ENCODE assay signal across 34 cellular contexts in the genomic region with DNA sequence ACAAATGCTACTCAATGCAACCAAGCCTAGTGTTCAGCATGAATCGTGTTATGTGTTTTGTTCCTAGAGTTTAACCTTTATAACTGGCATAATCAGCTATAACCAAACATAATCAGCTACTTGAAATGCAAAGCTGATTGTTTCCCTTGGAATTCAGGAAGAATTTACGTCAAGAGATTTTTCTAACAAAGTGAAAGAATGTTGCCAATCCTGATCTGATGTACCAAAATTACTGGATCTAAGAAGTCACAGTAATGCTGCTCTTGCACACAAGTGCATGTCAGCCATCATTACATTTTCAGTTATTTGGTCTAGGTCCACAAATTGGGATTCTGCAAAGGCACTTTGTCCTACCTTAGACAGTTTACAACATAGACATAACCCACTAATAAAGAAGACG.
"Had no signal": no experiment of that assay in that cellular context is flagged by ENCODE, and none has a peak within 500 bp of the region (broad histone marks: within the 10 kb centered on the region; RNA-seq: fewer than 3 reads in every experiment).

No MANE protein-coding gene starts in this region.

- H3K4me3 ChIP-seq: adrenal gland, ascending aorta, body of pancreas, breast epithelium, cardiac muscle cell had no signal

- H3K36me3 ChIP-seq: adrenal gland, ascending aorta, brain microvascular endothelial cell, breast epithelium, cardiac muscle cell had no signal

- H3K4me1 ChIP-seq: adrenal gland, ascending aorta, body of pancreas, breast epithelium had no signal

- FAIRE-seq: TTC549 had no signal

- DNase-seq: activated B cell treated with CpG ODN at 0.5 μM for 24 hours; activated CD4-positive, alpha-beta memory T cell treated with anti-CD3 and anti-CD28 coated beads for 36 hours; activated CD4-positive, alpha-beta T cell treated with anti-CD3 and anti-CD28 coated beads for 4 hours; activated CD4-positive, alpha-beta T cell treated with anti-CD3 and anti-CD28 coated beads, Interleukin-2, amount 10 ng/mL, durations not matched to agents 24 days and 14 days; activated CD4-positive, alpha-beta T cell treated with anti-CD3 and anti-CD28 coated beads, Interleukin-2, amount 50 U/mL, for 1 hour; activated CD4-positive, alpha-beta T cell treated with anti-CD3 and anti-CD28 coated beads, Interleukin-2, amount 50 U/mL, for 4 hours; activated CD4-positive, CD25-positive, alpha-beta regulatory T cell treated with anti-CD3 and anti-CD28 coated beads, Interleukin-2, amount 50 U/mL, for 72 hours; activated CD8-positive, alpha-beta memory T cell treated with anti-CD3 and anti-CD28 coated beads, Interleukin-2, amount 50 U/mL, for 4 hours; activated CD8-positive, alpha-beta T cell treated with anti-CD3 and anti-CD28 coated beads for 36 hours; activated effector memory CD4-positive, alpha-beta T cell treated with anti-CD3 and anti-CD28 coated beads, Interleukin-2, amount 50 U/mL, for 16 hours; activated gamma-delta T cell treated with Interleukin-2 at 50 U/mL for 16 hours; activated naive CD4-positive, alpha-beta T cell; activated naive CD4-positive, alpha-beta T cell treated with anti-CD3 and anti-CD28 coated beads for 36 hours; activated naive CD4-positive, alpha-beta T cell treated with anti-CD3 and anti-CD28 coated beads, Interleukin-2, amount 50 U/mL, for 16 hours; activated naive CD8-positive, alpha-beta T cell treated with anti-CD3 and anti-CD28 coated beads for 36 hours; activated T-cell treated with anti-CD3 and anti-CD28 coated beads for 4 hours; activated T-cell treated with anti-CD3 and anti-CD28 coated beads, Interleukin-2, amount 50 U/mL, for 1 hour; activated T-cell treated with anti-CD3 and anti-CD28 coated beads, Interleukin-2, amount 50 U/mL, for 4 hours; activated T-cell treated with anti-CD3 and anti-CD28 coated beads, Interleukin-2, amount 50 U/mL, for 72 hours; adrenal gland; amniotic stem cell; body of pancreas; brain microvascular endothelial cell; caudate nucleus; cerebellar nuclear complex; SW 1271; T-helper 1 cell; T-helper 2 cell; T-helper 9 cell had no signal

- H3K27ac ChIP-seq: adrenal gland, ascending aorta, body of pancreas, brain microvascular endothelial cell, breast epithelium, cardiac muscle cell, VCaP had no signal

- H3K27me3 ChIP-seq: adrenal gland, ascending aorta, body of pancreas, brain microvascular endothelial cell, breast epithelium, cardiac muscle cell had no signal

- H3K9me3 ChIP-seq: adrenal gland, ascending aorta, body of pancreas, breast epithelium had no signal
